8 cellular contexts compared by ENCODE assay signal in genomic region chr20:33262658-33263065, GRCh38. TPM values are rescaled to one million over a fixed set of nuclear protein-coding genes. Genes with fewer than 3 reads are reported as not detected.
DNase-seq lines count a peak whose midpoint lies in the region; ATAC-seq and TF ChIP-seq lines count a peak whose summit lies in the region.

No MANE protein-coding gene starts in this region.

- H3K9me3 ChIP-seq in thyroid gland, result no peaks in the 10 kb centered on the region

- no peaks in the 10 kb centered on the region for H3K36me3 ChIP-seq in thyroid gland

- no peaks in the 10 kb centered on the region for H3K27me3 ChIP-seq in thyroid gland

- DNase-seq in ACHN (peak; percentile 63), GM04504 (ENCODE audit: low read depth) (peak; percentile 17), NCI-H2196 treated with DMSO at 0.1 percent for 48 hours (lab: John Stamatoyannopoulos, UW; ENCODE audit: unreplicated experiment) (peak; percentile 61), iPS DF 19.7 (ENCODE audit: low read depth, low spot score) (peak; percentile 38), thyroid gland (peak; percentile 50 to 60)
- peak; percentile 24 for DNase-seq in activated CD8-positive, alpha-beta T cell treated with anti-CD3 and anti-CD28 coated beads for 36 hours
- no peak for DNase-seq in stimulated activated CD4-positive, alpha-beta T cell treated with anti-CD3 and anti-CD28 coated beads, Interleukin-4, amount 100 ng/mL, for 4 hours

- H3K4me1 ChIP-seq in thyroid gland, result no peaks in the 10 kb centered on the region

- no peak for TF ChIP-seq POLR2A in thyroid gland (IDR thresholded peaks at IDR 0.05)

- WGBS in thyroid gland, 2 donors, result 20 to 28% methylated on average over 5 of the region's 5 CpGs

- H3K4me3 Mint-ChIP-seq in activated CD8-positive, alpha-beta T cell treated with anti-CD3 and anti-CD28 coated beads for 36 hours, result no peak overlapping the region

- TF ChIP-seq CTCF in activated CD8-positive, alpha-beta T cell treated with anti-CD3 and anti-CD28 coated beads for 36 hours (IDR thresholded peaks at IDR 0.05), result peak; percentile 26
- peak in 5 of 6 experiments; percentile 31 to 76 (median 69) for TF ChIP-seq CTCF in thyroid gland (IDR thresholded peaks at IDR 0.05)

- H3K27ac ChIP-seq in thyroid gland, result no peak overlapping the region

- intact Hi-C loops in activated CD8-positive, alpha-beta T cell treated with anti-CD3 and anti-CD28 coated beads for 36 hours (cut with micrococcal nuclease), result no loop called here
- intact Hi-C loops in thyroid gland (cut with DNase I), result no loop called here

- H3K27me3 Mint-ChIP-seq in activated CD8-positive, alpha-beta T cell treated with anti-CD3 and anti-CD28 coated beads for 36 hours, result peaks cover 12% of the 10 kb centered on the region

- no peaks in the 10 kb centered on the region for H3K4me1 Mint-ChIP-seq in activated CD8-positive, alpha-beta T cell treated with anti-CD3 and anti-CD28 coated beads for 36 hours (ENCODE audit: low read depth)

- H3K36me3 Mint-ChIP-seq in activated CD8-positive, alpha-beta T cell treated with anti-CD3 and anti-CD28 coated beads for 36 hours (ENCODE audit: low read depth), result no peaks in the 10 kb centered on the region

- H3K27ac Mint-ChIP-seq in activated CD8-positive, alpha-beta T cell treated with anti-CD3 and anti-CD28 coated beads for 36 hours, result no peak overlapping the region

- peak; percentile 30 for ATAC-seq in activated CD8-positive, alpha-beta T cell treated with anti-CD3 and anti-CD28 coated beads for 36 hours
- no peak for ATAC-seq in GM19328 (IDR thresholded peaks at IDR 0.05; ENCODE audit: unreplicated experiment)

- H3K4me3 ChIP-seq in thyroid gland (replicated peaks in 1 of 3), result no peak overlapping the region

- CTCF ChIA-PET in activated CD8-positive, alpha-beta T cell treated with anti-CD3 and anti-CD28 coated beads for 36 hours (lab: Charles Lee), result interaction anchor here (0.6 to 2.8 kb wide), 12 partner anchors 9 to 60 kb away, joined by 3 to 17 read pairs (median 4); no protein-coding TSS in a partner anchor

- no peaks in the 10 kb centered on the region for H3K9me3 Mint-ChIP-seq in activated CD8-positive, alpha-beta T cell treated with anti-CD3 and anti-CD28 coated beads for 36 hours

- POLR2A ChIA-PET in activated CD8-positive, alpha-beta T cell treated with anti-CD3 and anti-CD28 coated beads for 36 hours (lab: Charles Lee), result no interaction called here

- in situ Hi-C loops in ACHN (cut with HindIII; ENCODE audit: low pct_ligation_motif_present, low pct_unique_long_range_greater_than_20kb, low sequenced_read_pairs), result no loop called here

RNA-seq across cellular contexts. Expression of gene BPIFB1, which starts 20.4 kb away (rescaled TPM):
- not detected for total RNA-seq in activated CD8-positive, alpha-beta T cell treated with anti-CD3 and anti-CD28 coated beads for 36 hours
- not detected for total RNA-seq in thyroid gland

RNA-seq across cellular contexts. Expression of gene BPIFA1, which starts 26.9 kb away (rescaled TPM):
- total RNA-seq in activated CD8-positive, alpha-beta T cell treated with anti-CD3 and anti-CD28 coated beads for 36 hours, result not detected
- total RNA-seq in thyroid gland, result not detected

RNA-seq across cellular contexts. Expression of gene BPIFA3, which starts 45.5 kb away (rescaled TPM):
- not detected for total RNA-seq in activated CD8-positive, alpha-beta T cell treated with anti-CD3 and anti-CD28 coated beads for 36 hours
- not detected for total RNA-seq in thyroid gland

Comparison
In these comparisons a context has a peak if more than half of its experiments do, and no peak if none do; other contexts are left out.
1. DNase-seq: peak in ACHN (single experiment), GM04504 (single experiment), NCI-H2196 treated with DMSO at 0.1 percent for 48 hours (single experiment), activated CD8-positive, alpha-beta T cell treated with anti-CD3 and anti-CD28 coated beads for 36 hours (single experiment), iPS DF 19.7 (single experiment) and thyroid gland (2 of 2); none in stimulated activated CD4-positive, alpha-beta T cell treated with anti-CD3 and anti-CD28 coated beads, Interleukin-4, amount 100 ng/mL, for 4 hours (0 of 2).